13 cellular contexts compared by ENCODE assay signal in the genomic region with DNA sequence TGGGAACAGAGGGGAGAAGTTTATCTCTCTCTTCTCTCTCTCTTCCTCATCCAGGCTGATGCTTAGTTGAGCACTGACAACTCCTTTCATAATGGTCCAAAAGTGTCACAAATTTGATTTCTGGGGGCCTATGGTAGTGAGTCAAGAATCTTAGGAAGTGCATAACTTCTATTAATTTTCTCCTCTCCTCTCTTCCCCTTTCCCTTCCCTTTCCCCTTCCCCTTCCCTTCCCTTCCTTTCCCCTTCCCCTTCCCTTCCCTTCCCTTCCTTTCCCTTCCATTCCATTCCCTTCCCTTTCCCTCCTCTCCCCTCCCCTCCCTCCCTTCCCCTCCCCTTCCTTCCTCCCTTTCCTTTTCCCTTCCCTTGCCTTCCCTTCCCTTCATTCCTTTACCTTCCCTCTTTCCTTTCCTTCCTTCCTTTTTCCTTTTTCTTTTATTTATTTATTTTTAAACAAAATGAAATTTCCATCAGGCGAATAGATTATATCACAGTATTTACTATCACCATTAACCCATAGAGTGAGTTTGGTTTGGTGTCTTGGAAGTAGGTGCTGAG. TPM values are rescaled to one million over a fixed set of nuclear protein-coding genes. Genes with fewer than 3 reads are reported as not detected.
A peak's percentile ranks its signal among the peaks of the same experiment; 100 is the strongest.
DNase-seq lines count a peak whose midpoint lies in the region; ATAC-seq and TF ChIP-seq lines count a peak whose summit lies in the region.
"Had no signal": no experiment of that assay in that cellular context is flagged by ENCODE, and none has a peak within 500 bp of the region (broad histone marks: within the 10 kb centered on the region; RNA-seq: fewer than 3 reads in every experiment).

No MANE protein-coding gene starts in this region.

- TF ChIP-seq RAD21 in IMR-90 (IDR thresholded peaks at IDR 0.05; ENCODE audit: low read length) = no peak

- peaks cover 8% of the 10 kb centered on the region; the same call in 1 of the 2 replicates for H3K9me1 ChIP-seq in IMR-90 (ENCODE audit: insufficient read depth, low read length)

- no peak overlapping the region for H3K23ac ChIP-seq in IMR-90 (ENCODE audit: low read depth, low read length)

- H2BK15ac ChIP-seq in IMR-90 (ENCODE audit: low read depth, low read length) = peak overlapping the region; percentile 53; the same call in 1 of the 3 replicates

- H3K36me3 ChIP-seq in GM23248 (ENCODE audit: low read depth) (no peaks in the 10 kb centered on the region), IMR-90 (ENCODE audit: control insufficient read depth, insufficient read depth, low read length) (no peaks in the 10 kb centered on the region; the same call in 1 of the 2 replicates), brain microvascular endothelial cell (replicated peaks) (no peaks in the 10 kb centered on the region)
- no peaks in the 10 kb centered on the region for H3K36me3 ChIP-seq in CD4-positive, alpha-beta memory T cell (ENCODE audit: insufficient read depth, low read length)
- H3K36me3 ChIP-seq: BLaER1 had no signal

- H3K4me3 ChIP-seq in GM23248 (no peak overlapping the region), IMR-90 (ENCODE audit: insufficient read depth, low read depth, low read length) (no peak overlapping the region), brain microvascular endothelial cell (ENCODE audit: low read depth, low read length) (no peak overlapping the region)
- no peak overlapping the region for H3K4me3 ChIP-seq in CD4-positive, alpha-beta memory T cell (ENCODE audit: low read length in 2 of 2)
- H3K4me3 ChIP-seq: A549, BLaER1, GM23338 had no signal

- no peak overlapping the region for H4K5ac ChIP-seq in IMR-90 (ENCODE audit: low read depth, low read length)

- DNase-seq in GM23248 (no peak), IMR-90 (no peak), brain microvascular endothelial cell (no peak), foreskin keratinocyte (no peak), D341Med (ENCODE audit: low spot score) (no peak), KG1 (lab: John Stamatoyannopoulos, UW) (no peak)
- no peak for DNase-seq in CD4-positive, alpha-beta memory T cell
- DNase-seq: AML-193, H7 had no signal

- intact Hi-C loops in IMR-90 (cut with micrococcal nuclease) = no loop called here
- intact Hi-C loops in CD4-positive, alpha-beta memory T cell (cut with micrococcal nuclease) = no loop called here

- 0 out of 2 replicates have a peak, but pooled peaks cover 4% of the 10 kb centered on the region for H3F3A ChIP-seq in GM23248 (ENCODE audit: insufficient read depth)

- peak overlapping the region; percentile 33 for H2AK5ac ChIP-seq in IMR-90 (ENCODE audit: low read depth, low read length)

- TF ChIP-seq POLR2A in IMR-90 (IDR thresholded peaks at IDR 0.05; ENCODE audit: low read depth, low read length) = no peak

- H3K27ac ChIP-seq in GM23248 (peak overlapping the region; percentile 69), IMR-90 (ENCODE audit: insufficient read depth, low read length) (no peak overlapping the region), brain microvascular endothelial cell (peak overlapping the region; percentile 80), foreskin keratinocyte (peak overlapping the region; percentile 64)
- no peak overlapping the region for H3K27ac ChIP-seq in CD4-positive, alpha-beta memory T cell (ENCODE audit: low read depth, low read length)
- H3K27ac ChIP-seq: BLaER1 had no signal

- no peak overlapping the region for H3K4me3 Mint-ChIP-seq in CD4-positive, alpha-beta memory T cell
- H3K4me3 Mint-ChIP-seq: GM23338, IgD-negative memory B cell had no signal

- H3K4me1 ChIP-seq in GM23248 (ENCODE audit: insufficient read depth) (peaks cover 20% of the 10 kb centered on the region), IMR-90 (ENCODE audit: control insufficient read depth, insufficient read depth, low read length) (peaks cover 16% of the 10 kb centered on the region), foreskin keratinocyte (peaks cover 21% of the 10 kb centered on the region)
- H3K4me1 ChIP-seq in CD4-positive, alpha-beta memory T cell (ENCODE audit: insufficient read depth, low read length) = no peaks in the 10 kb centered on the region
- H3K4me1 ChIP-seq: BLaER1 had no signal

- H3K9me3 ChIP-seq in GM23248 (ENCODE audit: low read depth) (no peaks in the 10 kb centered on the region), IMR-90 (ENCODE audit: control insufficient read depth, insufficient read depth, low read length) (no peaks in the 10 kb centered on the region)
- H3K9me3 ChIP-seq in CD4-positive, alpha-beta memory T cell (ENCODE audit: control insufficient read depth in 1 of 2, low read length in 2 of 2) = no peaks in the 10 kb centered on the region
- H3K9me3 ChIP-seq: BLaER1 had no signal

- H3K27ac Mint-ChIP-seq in CD4-positive, alpha-beta memory T cell = no peak overlapping the region
- H3K27ac Mint-ChIP-seq: GM23338 had no signal

- WGBS in GM23248 (ENCODE audit: low coverage in 1 of 2, low lambda C conversion rate in 2 of 2, missing lambda C conversion rate in 2 of 2), 2 experiments = 58% methylated on average over 1 of the region's 1 CpG
- no CpG with 5 or more reads among the region's 1 CpG for WGBS in IMR-90 (ENCODE audit: extremely low coverage in 2 of 2, insufficient read length in 1 of 2), 2 experiments

- H2AFZ ChIP-seq in GM23248 (no peak overlapping the region), IMR-90 (replicated peaks; ENCODE audit: low read length, poor library complexity) (no peak overlapping the region)
- H2AFZ ChIP-seq: GM23338 had no signal

- H2BK5ac ChIP-seq in IMR-90 (ENCODE audit: low read depth, low read length, poor library complexity, severe bottlenecking) = no peak overlapping the region

- no peak overlapping the region for H3K9ac ChIP-seq in GM23248
- no peak overlapping the region for H3K9ac ChIP-seq in IMR-90 (ENCODE audit: low read depth, low read length)
- H3K9ac ChIP-seq: BLaER1 had no signal

- peaks cover 5% of the 10 kb centered on the region in 2 donors for H3K27me3 Mint-ChIP-seq in CD4-positive, alpha-beta memory T cell

- no peak overlapping the region; a peak in 1 of 4 replicates for H4K8ac ChIP-seq in IMR-90 (ENCODE audit: low read depth in 2 of 2, low read length in 2 of 2)

- H2AK9ac ChIP-seq in IMR-90 (replicated peaks; ENCODE audit: low read depth, low read length, poor library complexity) = no peak overlapping the region

- no peak for ATAC-seq in IMR-90 (ENCODE audit: low read depth)
- ATAC-seq in foreskin keratinocyte = no peak
- ATAC-seq: GM23338 had no signal

- H2BK120ac ChIP-seq in IMR-90 (ENCODE audit: low read depth, low read length) = peak overlapping the region; percentile 71

- H3K9me3 Mint-ChIP-seq in CD4-positive, alpha-beta memory T cell = peaks cover 0 to 8% (median under 1%) of the 10 kb centered on the region in 8 donors
- H3K9me3 Mint-ChIP-seq: GM23338 had no signal

- H4K91ac ChIP-seq in IMR-90 (ENCODE audit: insufficient read depth, low read depth, low read length) = no peak overlapping the region

- H3K14ac ChIP-seq in IMR-90 (replicated peaks; ENCODE audit: low read depth, low read length) = no peak overlapping the region; the same call in 1 of the 2 replicates

- H3K27me3 ChIP-seq in GM23248 (replicated peaks; ENCODE audit: insufficient read depth) (no peaks in the 10 kb centered on the region), IMR-90 (ENCODE audit: control insufficient read depth, insufficient read depth, low read length) (no peaks in the 10 kb centered on the region), brain microvascular endothelial cell (replicated peaks) (no peaks in the 10 kb centered on the region), foreskin keratinocyte (no peaks in the 10 kb centered on the region)
- no peaks in the 10 kb centered on the region for H3K27me3 ChIP-seq in CD4-positive, alpha-beta memory T cell (ENCODE audit: insufficient read depth, low read length)
- H3K27me3 ChIP-seq: BLaER1 had no signal

- no peaks in the 10 kb centered on the region for H3K36me3 Mint-ChIP-seq in CD4-positive, alpha-beta memory T cell
- H3K36me3 Mint-ChIP-seq: IgD-negative memory B cell had no signal

- H3K18ac ChIP-seq in IMR-90 (ENCODE audit: low read depth, low read length) = no peak overlapping the region

- peak overlapping the region; percentile 70 for H2BK20ac ChIP-seq in IMR-90 (ENCODE audit: low read depth, low read length)

- H3K79me1 ChIP-seq in IMR-90 (ENCODE audit: low read depth in 1 of 2, low read length in 2 of 2) = no peaks in the 10 kb centered on the region

- in situ Hi-C loops in GM23248 (cut with MboI) = no loop called here
- in situ Hi-C loops in IMR-90 (cut with MboI; ENCODE audit: low sequenced_read_pairs) = no loop called here
- in situ Hi-C loops in brain microvascular endothelial cell (cut with HindIII; ENCODE audit: low pct_ligation_motif_present, low sequenced_read_pairs) = no loop called here

- CTCF ChIA-PET in IMR-90 (lab: Yijun Ruan, JAX) = no interaction called here
- CTCF ChIA-PET in CD4-positive, alpha-beta memory T cell (lab: Charles Lee; ENCODE audit: partially characterized antibody) = no interaction called here

- no peaks in the 10 kb centered on the region for H3K4me1 Mint-ChIP-seq in CD4-positive, alpha-beta memory T cell
- H3K4me1 Mint-ChIP-seq: IgD-negative memory B cell had no signal

- H3K9me2 ChIP-seq in GM23248 (ENCODE audit: insufficient read depth) = no peaks in the 10 kb centered on the region

- TF ChIP-seq CTCF in IMR-90 (conservative IDR thresholded peaks at IDR 0.05; ENCODE audit: low read depth, low read length) = no peak
- TF ChIP-seq CTCF in brain microvascular endothelial cell (IDR thresholded peaks at IDR 0.05; ENCODE audit: low read depth, low read length, missing control alignments) = no peak
- no peak for TF ChIP-seq CTCF in foreskin keratinocyte (conservative IDR thresholded peaks at IDR 0.05)

- H3K4me2 ChIP-seq in GM23248 (ENCODE audit: unreplicated experiment) (peak overlapping the region; percentile 32), IMR-90 (ENCODE audit: low read depth, low read length) (no peak overlapping the region)
- H3K4me2 ChIP-seq: BLaER1, GM23338 had no signal

- peak overlapping the region; percentile 55; the same call in 1 of the 2 replicates for H3K4ac ChIP-seq in IMR-90 (ENCODE audit: low read depth, low read length)

- H3K56ac ChIP-seq in IMR-90 (ENCODE audit: extremely low read depth, insufficient read depth, low read length) = no peak overlapping the region

- no TSS peak for BruUV-seq in IMR-90 (replicated peaks; lab: Mats Ljungman, UMichigan)

- POLR2A ChIA-PET in IMR-90 (lab: Charles Lee; ENCODE audit: unreplicated experiment) = no interaction called here
- POLR2A ChIA-PET in CD4-positive, alpha-beta memory T cell (lab: Charles Lee; ENCODE audit: partially characterized antibody) = no interaction called here

- dilution Hi-C loops in IMR-90 (cut with HindIII; ENCODE audit: low sequenced_read_pairs, unreplicated experiment) = no loop called here

- H4K20me1 ChIP-seq in GM23248 (ENCODE audit: insufficient read depth) = no peaks in the 10 kb centered on the region
- no peaks in the 10 kb centered on the region for H4K20me1 ChIP-seq in IMR-90 (ENCODE audit: insufficient read depth, low read length)
- H4K20me1 ChIP-seq: BLaER1 had no signal

- no peaks in the 10 kb centered on the region for H3K79me2 ChIP-seq in GM23248 (ENCODE audit: insufficient read depth)

RNA-seq across cellular contexts. Expression of gene JAG1, which starts 56.9 kb away (rescaled TPM):
- total RNA-seq in GM23248 (2014; rRNA removed; shearing (Covaris generic)) = 4.8 and 8.4 TPM in 2 replicates
- polyA plus RNA-seq in GM23248 (2016; fragmentation: Nextera tagmentation; extraction: Ambion mirVana) (0.98 and 1.2 TPM in 2 replicates), IMR-90 (2012; rRNA removed) (9.4 and 10.2 TPM in 2 replicates), foreskin keratinocyte (29.9 and 36.7 TPM in 2 replicates)
- total RNA-seq in IMR-90 (2012; rRNA removed) (19.4 and 22.6 TPM in 2 replicates), foreskin keratinocyte (150 and 236 TPM in 2 replicates)
- 6.4 and 9.4 TPM in 2 replicates for polyA plus RNA-seq in IMR-90 (2012; cell fraction: cytosol; rRNA removed)
- polyA plus RNA-seq in IMR-90 (2012; cell fraction: nucleus; rRNA removed; ENCODE audit: low replicate concordance) = 32.3 and 70.8 TPM in 2 replicates
- under 1 TPM; 0.29 to 0.61 TPM for total RNA-seq in CD4-positive, alpha-beta memory T cell
- polyA plus RNA-seq in CD4-positive, alpha-beta memory T cell = 1 to 10 TPM in 1 of 2 donors, under 1 TPM in 1; 0.04 to 1.9 TPM
- polyA plus RNA-seq: IgD-negative memory B cell had no signal

Comparison
In these comparisons a context has a peak if more than half of its experiments do, and no peak if none do; other contexts are left out.
1. H3K27ac ChIP-seq: peak in GM23248 (single experiment), brain microvascular endothelial cell (single experiment) and foreskin keratinocyte (single experiment); none in IMR-90 (single experiment) and CD4-positive, alpha-beta memory T cell (single experiment).